11 cellular contexts compared by ENCODE assay signal in genomic region chr1:61450454-61451213, GRCh38.
DNase-seq lines count a peak whose midpoint lies in the region; ATAC-seq and TF ChIP-seq lines count a peak whose summit lies in the region.
"Had no signal": no experiment of that assay in that cellular context is flagged by ENCODE, and none has a peak within 500 bp of the region (broad histone marks: within the 10 kb centered on the region; RNA-seq: fewer than 3 reads in every experiment).

No MANE protein-coding gene starts in this region.

- peaks cover under 1% of the 10 kb centered on the region for H3K36me3 Mint-ChIP-seq in activated T-helper 17 cell treated with anti-CD3 and anti-CD28 coated beads, Interleukin-2, amount 50 U/mL, for 72 hours (ENCODE audit: low read depth)
- no peaks in the 10 kb centered on the region for H3K36me3 Mint-ChIP-seq in HFFc6 (ENCODE audit: low read depth)

- H3K4me1 Mint-ChIP-seq in activated T-helper 17 cell treated with anti-CD3 and anti-CD28 coated beads, Interleukin-2, amount 50 U/mL, for 72 hours = peaks cover 9% of the 10 kb centered on the region
- peaks cover 22% of the 10 kb centered on the region for H3K4me1 Mint-ChIP-seq in HFFc6 (ENCODE audit: low read depth)

- intact Hi-C loops in left cardiac atrium (cut with DNase I) = loop anchor here (5.0 to 10.0 kb wide), 4 partner anchors 113 to 476 kb away; no protein-coding TSS in a partner anchor

- no peak overlapping the region for H3K4me3 Mint-ChIP-seq in activated T-helper 17 cell treated with anti-CD3 and anti-CD28 coated beads, Interleukin-2, amount 50 U/mL, for 72 hours
- H3K4me3 Mint-ChIP-seq in HFFc6 = no peak overlapping the region

- TF ChIP-seq CTCF in AG10803 (conservative IDR thresholded peaks at IDR 0.05; ENCODE audit: low read length) (no peak), HFFc6 (IDR thresholded peaks at IDR 0.05) (no peak)

- H3K4me3 ChIP-seq in AG10803 (ENCODE audit: low read length) = no peak overlapping the region

- no peaks in the 10 kb centered on the region for H3K9me3 Mint-ChIP-seq in activated T-helper 17 cell treated with anti-CD3 and anti-CD28 coated beads, Interleukin-2, amount 50 U/mL, for 72 hours
- H3K9me3 Mint-ChIP-seq in HFFc6 = no peaks in the 10 kb centered on the region

- ATAC-seq in activated T-helper 17 cell treated with anti-CD3 and anti-CD28 coated beads, Interleukin-2, amount 50 U/mL, for 72 hours (replicated peaks) = no peak
- ATAC-seq in left cardiac atrium = peak; percentile 20 to 27

- DNase-seq in AG10803 (ENCODE audit: low read depth) (peak; percentile 21), left cardiac atrium (peak; percentile 65), renal cortical epithelial cell (ENCODE audit: low read depth) (peak; percentile 84), globus pallidus (ENCODE audit: low spot score) (no peak), HFFc6 (no peak), putamen (ENCODE audit: low spot score) (no peak)
- DNase-seq in stimulated activated CD4-positive, alpha-beta T cell treated with anti-CD3 and anti-CD28 coated beads, Interleukin-2, amount 100 ng/mL, for 48 hours = no peak
- DNase-seq: GF-D8, head of caudate nucleus, T-helper 1 cell had no signal

- peak overlapping the region; percentile 59 for H3K27ac Mint-ChIP-seq in activated T-helper 17 cell treated with anti-CD3 and anti-CD28 coated beads, Interleukin-2, amount 50 U/mL, for 72 hours
- H3K27ac Mint-ChIP-seq in HFFc6 = no peak overlapping the region

- H3K27me3 Mint-ChIP-seq in activated T-helper 17 cell treated with anti-CD3 and anti-CD28 coated beads, Interleukin-2, amount 50 U/mL, for 72 hours = no peaks in the 10 kb centered on the region
- no peaks in the 10 kb centered on the region for H3K27me3 Mint-ChIP-seq in HFFc6 (ENCODE audit: insufficient read depth)

Comparison
In these comparisons a context has a peak if more than half of its experiments do, and no peak if none do; other contexts are left out.
1. DNase-seq: peak in AG10803 (single experiment), left cardiac atrium (single experiment) and renal cortical epithelial cell (single experiment); none in globus pallidus (single experiment), stimulated activated CD4-positive, alpha-beta T cell treated with anti-CD3 and anti-CD28 coated beads, Interleukin-2, amount 100 ng/mL, for 48 hours (0 of 2), HFFc6 (single experiment) and putamen (single experiment).